Comparison of ENCODE assay signal across 8 cellular contexts in the genomic region with DNA sequence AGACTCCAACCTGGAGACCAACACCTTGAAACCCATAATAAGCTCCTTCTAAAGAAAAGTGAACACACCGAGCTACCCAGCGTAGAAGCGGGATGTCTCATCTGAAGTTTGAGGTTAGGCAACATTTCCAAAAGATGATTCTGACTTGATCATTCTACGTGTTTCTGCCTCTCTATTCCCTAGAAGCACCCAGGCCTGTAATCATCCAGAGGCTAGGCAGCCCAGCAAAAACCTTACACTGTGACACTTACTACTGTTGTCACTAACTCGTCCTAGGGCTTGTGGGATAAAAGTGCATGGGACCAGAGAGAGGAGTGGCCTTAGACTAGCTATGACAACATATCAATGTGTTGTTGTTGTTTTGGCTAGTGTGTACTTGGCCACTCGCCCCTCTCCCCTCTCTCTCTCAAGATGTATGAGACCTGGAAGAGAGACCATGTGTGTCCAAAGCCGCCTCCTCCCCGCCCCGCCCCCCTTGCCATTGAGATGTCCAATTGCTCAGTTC. TPM values are rescaled to one million over a fixed set of nuclear protein-coding genes. Genes with fewer than 3 reads are reported as not detected.
DNase-seq lines count a peak whose midpoint lies in the region; ATAC-seq and TF ChIP-seq lines count a peak whose summit lies in the region.

No MANE protein-coding gene starts in this region.

- intact Hi-C loops in dendritic cell treated with granulocyte-macrophage colony-stimulating factor and Interleukin-4, amounts not matched to agents 40 ng/mL and 50 ng/mL, for 4 days (cut with micrococcal nuclease), result loop anchor here (10.0 kb wide), 4 partner anchors 121 to 291 kb away; no protein-coding TSS in a partner anchor
- intact Hi-C loops in testis (cut with DNase I; ENCODE audit: low total_unique reads), result no loop called here

- TF ChIP-seq POLR2A in testis (IDR thresholded peaks at IDR 0.05), result no peak

- peak overlapping the region; percentile 97 for H3K27ac Mint-ChIP-seq in dendritic cell treated with granulocyte-macrophage colony-stimulating factor and Interleukin-4, amounts not matched to agents 40 ng/mL and 50 ng/mL, for 4 days

- H3K9me3 ChIP-seq in RWPE2 (ENCODE audit: severe bottlenecking), result no peaks in the 10 kb centered on the region
- no peaks in the 10 kb centered on the region for H3K9me3 ChIP-seq in muscle layer of duodenum (ENCODE audit: control insufficient read depth in 1 of 2, low read length in 2 of 2)
- no peaks in the 10 kb centered on the region for H3K9me3 ChIP-seq in testis

- WGBS in testis, 2 donors, result 24 to 27% methylated on average over 9 of the region's 9 CpGs

- H3K36me3 ChIP-seq in RWPE2 (ENCODE audit: low read depth) (peaks cover 40% of the 10 kb centered on the region), muscle layer of duodenum (ENCODE audit: control insufficient read depth in 1 of 2, insufficient read depth in 2 of 2, low read length in 2 of 2) (peaks cover 14 to 21% of the 10 kb centered on the region in 2 donors), testis (ENCODE audit: low read depth, missing control alignments) (no peaks in the 10 kb centered on the region)

- H3K4me1 ChIP-seq in RWPE2 (ENCODE audit: insufficient read depth, poor library complexity, severe bottlenecking) (peaks cover 3% of the 10 kb centered on the region), muscle layer of duodenum (ENCODE audit: control insufficient read depth in 1 of 2, insufficient read depth in 2 of 2, low read length in 2 of 2) (peaks cover 6 to 10% of the 10 kb centered on the region in 2 donors), testis (peaks cover 14% of the 10 kb centered on the region)

- no peaks in the 10 kb centered on the region for H3K27me3 ChIP-seq in RWPE2 (ENCODE audit: insufficient read depth, poor library complexity, severe bottlenecking)
- no peaks in the 10 kb centered on the region for H3K27me3 ChIP-seq in muscle layer of duodenum (ENCODE audit: low read depth, low read length)
- H3K27me3 ChIP-seq in testis, result no peaks in the 10 kb centered on the region

- H3K9me3 Mint-ChIP-seq in dendritic cell treated with granulocyte-macrophage colony-stimulating factor and Interleukin-4, amounts not matched to agents 40 ng/mL and 50 ng/mL, for 4 days, result no peaks in the 10 kb centered on the region

- peak overlapping the region; percentile 84 for H3K4me3 Mint-ChIP-seq in dendritic cell treated with granulocyte-macrophage colony-stimulating factor and Interleukin-4, amounts not matched to agents 40 ng/mL and 50 ng/mL, for 4 days

- peaks cover 29% of the 10 kb centered on the region for H3K36me3 Mint-ChIP-seq in dendritic cell treated with granulocyte-macrophage colony-stimulating factor and Interleukin-4, amounts not matched to agents 40 ng/mL and 50 ng/mL, for 4 days (ENCODE audit: low read depth)

- ATAC-seq in GM21367 (IDR thresholded peaks at IDR 0.05; ENCODE audit: unreplicated experiment), result peak; percentile 3
- no peak for ATAC-seq in RWPE2 (ENCODE audit: low read depth)

- H3K27ac ChIP-seq in RWPE2 (ENCODE audit: poor library complexity, severe bottlenecking), result peak overlapping the region; percentile 94
- peak overlapping the region; percentile 91 for H3K27ac ChIP-seq in muscle layer of duodenum (ENCODE audit: low read length)
- H3K27ac ChIP-seq in testis, result peak overlapping the region; percentile 86 to 98

- TF ChIP-seq CTCF in RWPE2 (IDR thresholded peaks at IDR 0.05; ENCODE audit: poor library complexity, severe bottlenecking) (no peak), testis (IDR thresholded peaks at IDR 0.05) (no peak)

- peaks cover 31% of the 10 kb centered on the region for H3K4me1 Mint-ChIP-seq in dendritic cell treated with granulocyte-macrophage colony-stimulating factor and Interleukin-4, amounts not matched to agents 40 ng/mL and 50 ng/mL, for 4 days (ENCODE audit: low read depth)

- peak overlapping the region; percentile 44 for H3K4me3 ChIP-seq in RWPE2 (ENCODE audit: severe bottlenecking)
- peak overlapping the region; percentile 79 to 80 for H3K4me3 ChIP-seq in muscle layer of duodenum (ENCODE audit: low read depth in 1 of 2, low read length in 2 of 2)
- peak overlapping the region; percentile 76 to 79 for H3K4me3 ChIP-seq in testis

- DNase-seq in RWPE2 (ENCODE audit: low spot score) (no peak), testis (peak; percentile 67), NCI-H345 (lab: John Stamatoyannopoulos, UW) (no peak), NCI-H524 treated with DMSO at 0.1 percent for 48 hours (lab: John Stamatoyannopoulos, UW) (no peak), AG08396 (ENCODE audit: low spot score) (no peak)

- no peaks in the 10 kb centered on the region for H3K27me3 Mint-ChIP-seq in dendritic cell treated with granulocyte-macrophage colony-stimulating factor and Interleukin-4, amounts not matched to agents 40 ng/mL and 50 ng/mL, for 4 days

RNA-seq across cellular contexts. Expression of a gene that starts 1.4 kb away (rescaled TPM):
- total RNA-seq in testis, result 10 to 100 TPM; 17.3 to 17.7 TPM
- polyA plus RNA-seq in testis (ENCODE audit: insufficient read depth, low read depth, low replicate concordance), result 10.7 TPM
